ENCODE assay signal across 8 cellular contexts in the genomic region with DNA sequence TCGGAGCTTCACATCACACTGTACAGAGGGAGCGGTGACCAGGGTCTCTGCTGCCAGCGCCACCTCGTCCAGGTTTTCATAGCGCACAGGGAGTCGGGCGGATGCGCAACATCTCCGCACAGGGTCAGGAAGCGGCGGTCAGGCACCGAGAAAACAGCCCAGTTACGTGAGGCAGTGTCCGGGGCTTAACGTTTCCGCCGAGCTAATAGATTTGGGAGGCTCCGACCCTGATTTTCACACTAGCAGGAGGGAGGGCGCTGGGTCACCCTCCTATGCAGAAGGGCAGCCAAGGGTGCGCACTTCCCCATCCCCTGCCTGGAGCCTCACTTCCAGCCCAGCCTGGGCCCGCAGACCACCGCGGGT. TPM values are rescaled to one million over a fixed set of nuclear protein-coding genes. Genes with fewer than 3 reads are reported as not detected.
DNase-seq lines count a peak whose midpoint lies in the region; ATAC-seq and TF ChIP-seq lines count a peak whose summit lies in the region.

No MANE protein-coding gene starts in this region.

- H2AFZ ChIP-seq in H9 (ENCODE audit: low read length) (no peak overlapping the region), smooth muscle cell (ENCODE audit: low read depth) (peak overlapping the region; percentile 54)

- H3K36me3 Mint-ChIP-seq in H9 (ENCODE audit: insufficient read depth in 1 of 3, low read depth in 3 of 3): peaks cover 0 to 1% (median 0%) of the 10 kb centered on the region in 3 experiments; a peak in 1 of 7 replicates
- no peaks in the 10 kb centered on the region for H3K36me3 Mint-ChIP-seq in activated CD4-positive, alpha-beta memory T cell treated with anti-CD3 and anti-CD28 coated beads, Interleukin-2, amount 10 ng/mL, durations not matched to agents 7 days and 5 days (ENCODE audit: low read depth)

- H3K4me2 ChIP-seq in H9 (ENCODE audit: insufficient read depth, insufficient read length, low read length): peak overlapping the region; percentile 91
- peak overlapping the region; percentile 98 for H3K4me2 ChIP-seq in smooth muscle cell

- H4K20me1 ChIP-seq in H9 (ENCODE audit: control insufficient read depth, insufficient read depth, insufficient read length): no peaks in the 10 kb centered on the region
- H4K20me1 ChIP-seq in smooth muscle cell (ENCODE audit: low read depth): no peaks in the 10 kb centered on the region

- H3K79me2 ChIP-seq in H9 (ENCODE audit: insufficient read depth, low read length) (no peaks in the 10 kb centered on the region), smooth muscle cell (ENCODE audit: low read depth) (no peaks in the 10 kb centered on the region)

- no peak overlapping the region for H3K23ac ChIP-seq in H9 (ENCODE audit: insufficient read length, low read depth, low read length)

- no peak overlapping the region for H4K91ac ChIP-seq in H9 (ENCODE audit: insufficient read length, low read depth, low read length)

- H3K4me1 Mint-ChIP-seq in H9: peaks cover 22 to 25% of the 10 kb centered on the region in 2 experiments
- H3K4me1 Mint-ChIP-seq in activated CD4-positive, alpha-beta memory T cell treated with anti-CD3 and anti-CD28 coated beads, Interleukin-2, amount 10 ng/mL, durations not matched to agents 7 days and 5 days: peaks cover 14% of the 10 kb centered on the region

- no peak for ATAC-seq in HG02610 (IDR thresholded peaks at IDR 0.05; ENCODE audit: unreplicated experiment)

- CTCF ChIA-PET in activated CD4-positive, alpha-beta memory T cell treated with anti-CD3 and anti-CD28 coated beads, Interleukin-2, amount 10 ng/mL, durations not matched to agents 7 days and 5 days (lab: Charles Lee): no interaction called here

- TF ChIP-seq CTCF in H9 (conservative IDR thresholded peaks at IDR 0.05) (no peak), smooth muscle cell (IDR thresholded peaks at IDR 0.05; ENCODE audit: borderline replicate concordance, insufficient read depth, poor library complexity, severe bottlenecking) (no peak)

- H4K8ac ChIP-seq in H9 (replicated peaks; ENCODE audit: insufficient read length, low read depth, low read length): no peak overlapping the region

- no peak overlapping the region for H3T11ph ChIP-seq in H9 (ENCODE audit: low read length)

- DNase-seq in H9 (peak; percentile 53), iPS DF 6.9 (ENCODE audit: low read depth, low spot score) (no peak), smooth muscle cell (lab: John Stamatoyannopoulos, UW; ENCODE audit: unreplicated experiment) (no peak), DMS153 (lab: John Stamatoyannopoulos, UW) (no peak), COR-L47 (lab: John Stamatoyannopoulos, UW) (no peak), A172 (ENCODE audit: low spot score) (no peak)
- no peak for DNase-seq in activated CD4-positive, alpha-beta memory T cell treated with anti-CD3 and anti-CD28 coated beads, Interleukin-2, amount 10 ng/mL, durations not matched to agents 7 days and 5 days

- no peak overlapping the region for H2BK5ac ChIP-seq in H9 (ENCODE audit: insufficient read length, low read length)

- no peak overlapping the region for H2BK12ac ChIP-seq in H9 (ENCODE audit: insufficient read length, low read depth, low read length)

- no peak overlapping the region for H3K18ac ChIP-seq in H9 (ENCODE audit: insufficient read length, low read depth, low read length)

- H3K36me3 ChIP-seq in iPS DF 6.9 (ENCODE audit: control insufficient read depth, insufficient read depth, low read length): no peaks in the 10 kb centered on the region
- no peaks in the 10 kb centered on the region for H3K36me3 ChIP-seq in smooth muscle cell (ENCODE audit: low read depth)

- H3K27me3 ChIP-seq in H9 (ENCODE audit: insufficient read depth, low read length) (peaks cover 55% of the 10 kb centered on the region), iPS DF 6.9 (ENCODE audit: control insufficient read depth, insufficient read depth, low read length) (peaks cover 63% of the 10 kb centered on the region), smooth muscle cell (ENCODE audit: low read depth) (peaks cover 98% of the 10 kb centered on the region)

- no peak overlapping the region for H3K27ac Mint-ChIP-seq in H9
- no peak overlapping the region for H3K27ac Mint-ChIP-seq in activated CD4-positive, alpha-beta memory T cell treated with anti-CD3 and anti-CD28 coated beads, Interleukin-2, amount 10 ng/mL, durations not matched to agents 7 days and 5 days

- H3K4me3 Mint-ChIP-seq in H9: peak overlapping the region; percentile 73 to 91
- H3K4me3 Mint-ChIP-seq in activated CD4-positive, alpha-beta memory T cell treated with anti-CD3 and anti-CD28 coated beads, Interleukin-2, amount 10 ng/mL, durations not matched to agents 7 days and 5 days: peak overlapping the region; percentile 28

- no peaks in the 10 kb centered on the region for H3K79me1 ChIP-seq in H9 (ENCODE audit: insufficient read depth, low read depth, low read length, poor library complexity, severe bottlenecking)

- peaks cover 5 to 8% of the 10 kb centered on the region in 2 experiments; a peak in 4 of 5 replicates for H3K9me3 Mint-ChIP-seq in H9
- no peaks in the 10 kb centered on the region for H3K9me3 Mint-ChIP-seq in activated CD4-positive, alpha-beta memory T cell treated with anti-CD3 and anti-CD28 coated beads, Interleukin-2, amount 10 ng/mL, durations not matched to agents 7 days and 5 days

- H2BK20ac ChIP-seq in H9 (ENCODE audit: low read depth, low read length, poor library complexity, severe bottlenecking): no peak overlapping the region

- H3K4me3 ChIP-seq in iPS DF 6.9 (ENCODE audit: low read length) (peak overlapping the region; percentile 56; the same call in 1 of the 2 replicates), smooth muscle cell (peak overlapping the region; percentile 55)

- H3K4me1 ChIP-seq in H9 (ENCODE audit: insufficient read depth, low read length) (0 out of 2 replicates have a peak, but pooled peaks cover under 1% of the 10 kb centered on the region), iPS DF 6.9 (ENCODE audit: control insufficient read depth, insufficient read depth, low read length) (0 out of 2 replicates have a peak, but pooled peaks cover 3% of the 10 kb centered on the region), smooth muscle cell (ENCODE audit: low read depth) (peaks cover 4% of the 10 kb centered on the region)

- H2BK15ac ChIP-seq in H9 (ENCODE audit: low read depth, low read length): no peak overlapping the region

- H3K27ac ChIP-seq in H9 (ENCODE audit: insufficient read length, low read depth, low read length) (no peak overlapping the region), iPS DF 6.9 (ENCODE audit: low read length) (no peak overlapping the region), smooth muscle cell (ENCODE audit: low read depth) (no peak overlapping the region)

- no peak overlapping the region for H4K5ac ChIP-seq in H9 (ENCODE audit: insufficient read length, low read depth, low read length)

- no CpG with 5 or more reads among the region's 23 CpGs for WGBS in H9 (ENCODE audit: extremely low coverage, insufficient read length, low lambda C conversion rate)
- WGBS in iPS DF 6.9 (ENCODE audit: insufficient coverage, insufficient read length): no CpG with 5 or more reads among the region's 23 CpGs
- 2% methylated on average over 22 of the region's 23 CpGs for WGBS in smooth muscle cell (ENCODE audit: low lambda C conversion rate)

- H3K23me2 ChIP-seq in H9 (ENCODE audit: insufficient read length, low read depth, low read length, poor library complexity, severe bottlenecking): peaks cover 15% of the 10 kb centered on the region

- H3K56ac ChIP-seq in H9 (ENCODE audit: insufficient read length, low read depth, low read length): no peak overlapping the region

- H3K14ac ChIP-seq in H9 (ENCODE audit: insufficient read depth, low read length): no peak overlapping the region

- no peak overlapping the region for H2AK5ac ChIP-seq in H9 (ENCODE audit: insufficient read length, low read length)

- H3K9me3 ChIP-seq in H9 (ENCODE audit: control insufficient read depth, low read depth, low read length) (no peaks in the 10 kb centered on the region), iPS DF 6.9 (ENCODE audit: control insufficient read depth, insufficient read depth, low read length) (no peaks in the 10 kb centered on the region), smooth muscle cell (replicated peaks; ENCODE audit: low read depth) (no peaks in the 10 kb centered on the region)

- H3K9ac ChIP-seq in H9 (ENCODE audit: extremely low read depth, insufficient read length, low read length) (no peak overlapping the region), smooth muscle cell (ENCODE audit: low read depth) (no peak overlapping the region)

- peaks cover 93% of the 10 kb centered on the region for H3K27me3 Mint-ChIP-seq in H9 (ENCODE audit: low read depth)
- peaks cover 74% of the 10 kb centered on the region for H3K27me3 Mint-ChIP-seq in activated CD4-positive, alpha-beta memory T cell treated with anti-CD3 and anti-CD28 coated beads, Interleukin-2, amount 10 ng/mL, durations not matched to agents 7 days and 5 days

- H3K4ac ChIP-seq in H9 (ENCODE audit: low read depth, low read length): no peak overlapping the region

- POLR2A ChIA-PET in activated CD4-positive, alpha-beta memory T cell treated with anti-CD3 and anti-CD28 coated beads, Interleukin-2, amount 10 ng/mL, durations not matched to agents 7 days and 5 days (lab: Charles Lee): no interaction called here

- H2BK120ac ChIP-seq in H9 (ENCODE audit: low read depth, low read length, poor library complexity, severe bottlenecking): no peak overlapping the region

- H3F3A ChIP-seq in smooth muscle cell (ENCODE audit: low read depth): no peaks in the 10 kb centered on the region

RNA-seq across cellular contexts. Expression of a gene that starts 13.7 kb away (rescaled TPM):
- total RNA-seq in H9 (2021) (0.88 and 0.96 TPM in 2 replicates), smooth muscle cell (not detected in 2 replicates)
- not detected for total RNA-seq in activated CD4-positive, alpha-beta memory T cell treated with anti-CD3 and anti-CD28 coated beads, Interleukin-2, amount 10 ng/mL, durations not matched to agents 7 days and 5 days
- polyA plus RNA-seq in smooth muscle cell: not detected in 2 replicates
- not detected in 2 replicates for total RNA-seq in A172 (2014; rRNA removed; shearing (Covaris generic))
